ENCODE assay signal across 23 cellular contexts in the genomic region with DNA sequence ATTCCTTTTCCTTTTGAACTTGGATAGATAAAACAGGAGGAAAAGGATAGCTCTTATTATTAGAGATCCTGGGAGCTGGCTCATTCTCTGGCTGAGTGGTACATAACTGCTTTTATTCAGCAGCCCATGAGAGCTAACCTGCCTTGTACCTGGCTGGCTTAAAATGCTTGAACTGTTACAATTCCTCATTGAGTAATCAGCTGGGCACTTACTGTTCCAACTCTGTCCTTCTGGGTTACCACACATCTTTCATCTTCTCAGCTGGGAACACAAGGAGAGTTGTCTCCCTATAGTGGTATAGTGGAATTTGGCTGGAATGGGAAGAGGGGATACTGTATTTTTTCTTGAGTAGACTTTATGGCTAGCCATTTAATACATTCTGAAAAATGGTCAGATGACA. TPM values are rescaled to one million over a fixed set of nuclear protein-coding genes. Genes with fewer than 3 reads are reported as not detected.
DNase-seq lines count a peak whose midpoint lies in the region; ATAC-seq and TF ChIP-seq lines count a peak whose summit lies in the region.
"Had no signal": no experiment of that assay in that cellular context is flagged by ENCODE, and none has a peak within 500 bp of the region (broad histone marks: within the 10 kb centered on the region; RNA-seq: fewer than 3 reads in every experiment).

No MANE protein-coding gene starts in this region.

- H3K9me3 ChIP-seq in left ventricle myocardium inferior (replicated peaks) (no peaks in the 10 kb centered on the region), lower lobe of right lung (no peaks in the 10 kb centered on the region), upper lobe of right lung (no peaks in the 10 kb centered on the region), body of pancreas (no peaks in the 10 kb centered on the region)
- H3K9me3 ChIP-seq: BE2C, mucosa of descending colon had no signal

- no peaks in the 10 kb centered on the region for H3K4me1 ChIP-seq in left ventricle myocardium inferior
- no peaks in the 10 kb centered on the region for H3K4me1 ChIP-seq in lower lobe of right lung
- no peaks in the 10 kb centered on the region for H3K4me1 ChIP-seq in upper lobe of right lung
- no peaks in the 10 kb centered on the region for H3K4me1 ChIP-seq in body of pancreas
- H3K4me1 ChIP-seq: BE2C had no signal

- H3K36me3 ChIP-seq in left ventricle myocardium inferior (no peaks in the 10 kb centered on the region), lower lobe of right lung (no peaks in the 10 kb centered on the region), upper lobe of right lung (no peaks in the 10 kb centered on the region), body of pancreas (replicated peaks in 1 of 2; ENCODE audit: insufficient read depth in 1 of 2, low read depth in 2 of 2) (no peaks in the 10 kb centered on the region)
- H3K36me3 ChIP-seq: BE2C had no signal

- no peak for DNase-seq in left ventricle myocardium inferior
- DNase-seq in cardiac septum (ENCODE audit: low spot score): no peak
- no peak for DNase-seq in lower lobe of right lung
- DNase-seq in upper lobe of right lung: no peak
- no peak for DNase-seq in DMS53 treated with DMSO at 0.1 percent for 48 hours (lab: John Stamatoyannopoulos, UW; ENCODE audit: unreplicated experiment)
- DNase-seq in body of pancreas: no peak
- no peak for DNase-seq in HuH-7 (ENCODE audit: low spot score)
- DNase-seq: activated CD4-positive, alpha-beta T cell treated with anti-CD3 and anti-CD28 coated beads, Interleukin-2, amount 50 U/mL, for 48 hours; activated CD8-positive, alpha-beta memory T cell treated with anti-CD3 and anti-CD28 coated beads, Interleukin-2, amount 50 U/mL, for 4 hours; activated naive CD8-positive, alpha-beta T cell treated with anti-CD3 and anti-CD28 coated beads, Interleukin-2, amount 10 ng/mL, durations not matched to agents 7 days and 5 days; BE2C; endodermal cell; H7; head of caudate nucleus; KBM-7; mucosa of descending colon; NCI-H1436; NCI-H2171; NCI-H524; substantia nigra had no signal

- no peaks in the 10 kb centered on the region for H3K27me3 ChIP-seq in left ventricle myocardium inferior (ENCODE audit: low read depth)
- H3K27me3 ChIP-seq in lower lobe of right lung (ENCODE audit: low read depth): no peaks in the 10 kb centered on the region
- no peaks in the 10 kb centered on the region for H3K27me3 ChIP-seq in upper lobe of right lung
- no peaks in the 10 kb centered on the region for H3K27me3 ChIP-seq in body of pancreas
- H3K27me3 ChIP-seq: BE2C had no signal

- intact Hi-C loops in left ventricle myocardium inferior (cut with micrococcal nuclease) (no loop called here), cardiac septum (cut with DNase I) (no loop called here), lower lobe of right lung (cut with DNase I) (no loop called here), upper lobe of right lung (cut with DNase I) (no loop called here), body of pancreas (cut with DNase I) (no loop called here)

- H3K27ac ChIP-seq in left ventricle myocardium inferior (replicated peaks) (peak overlapping the region; percentile 48), lower lobe of right lung (no peak overlapping the region), upper lobe of right lung (no peak overlapping the region), body of pancreas (no peak overlapping the region)
- H3K27ac ChIP-seq: coronary artery had no signal

- TF ChIP-seq CTCF in left ventricle myocardium inferior (IDR thresholded peaks at IDR 0.05; ENCODE audit: borderline replicate concordance) (no peak), lower lobe of right lung (IDR thresholded peaks at IDR 0.05) (no peak), upper lobe of right lung (IDR thresholded peaks at IDR 0.05) (no peak), body of pancreas (IDR thresholded peaks at IDR 0.05) (no peak)

- ATAC-seq in esophagus mucosa (peak; percentile 75), lower lobe of right lung (peak; percentile 68 to 80), upper lobe of right lung (peak; percentile 83), body of pancreas (no peak)
- ATAC-seq: GM12878, mucosa of descending colon had no signal

- no peak overlapping the region for H3K4me3 ChIP-seq in left ventricle myocardium inferior
- no peak overlapping the region for H3K4me3 ChIP-seq in lower lobe of right lung
- H3K4me3 ChIP-seq in upper lobe of right lung: no peak overlapping the region
- H3K4me3 ChIP-seq in body of pancreas: no peak overlapping the region
- H3K4me3 ChIP-seq: coronary artery, GM12878, mucosa of descending colon had no signal

- no peak for TF ChIP-seq POLR2A in body of pancreas (IDR thresholded peaks at IDR 0.05)

RNA-seq across cellular contexts. Expression of a gene that starts 39.8 kb away (rescaled TPM):
- 0.77 TPM for total RNA-seq in left ventricle myocardium inferior
- 1.7 TPM for total RNA-seq in cardiac septum
- 138 TPM for total RNA-seq in esophagus mucosa
- 6.4 TPM for total RNA-seq in lower lobe of right lung
- total RNA-seq in upper lobe of right lung: 8.1 TPM
- 10 to 100 TPM; 40.0 to 52.1 TPM for total RNA-seq in body of pancreas
